Comparison of ENCODE assay signal across 6 cellular contexts in the genomic region with DNA sequence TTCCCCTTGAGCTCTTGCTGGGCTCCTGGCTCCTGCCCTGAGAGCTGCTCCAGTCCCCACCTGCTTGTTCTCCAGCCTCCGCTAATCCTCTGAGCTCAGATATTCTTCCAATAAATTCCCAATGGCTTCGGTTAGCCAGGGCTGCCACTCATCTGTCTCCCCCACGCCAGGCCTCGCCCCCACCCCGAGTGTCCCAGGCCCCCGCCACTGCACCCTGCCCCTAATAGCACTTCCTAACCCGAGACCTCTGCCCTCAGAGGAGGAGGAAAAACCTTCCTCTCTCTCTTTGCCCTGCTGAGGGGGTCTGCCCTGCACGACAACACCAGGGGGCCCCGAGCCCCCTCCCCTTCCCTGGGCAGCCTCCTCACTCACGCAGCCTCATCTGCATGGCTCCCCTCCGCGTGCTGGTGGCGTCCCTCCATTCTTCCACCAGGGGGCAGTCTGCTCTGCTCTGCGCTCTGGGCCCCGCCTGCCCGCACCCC. TPM values are rescaled to one million over a fixed set of nuclear protein-coding genes. Genes with fewer than 3 reads are reported as not detected.
DNase-seq lines count a peak whose midpoint lies in the region; TF ChIP-seq lines count a peak whose summit lies in the region.

No MANE protein-coding gene starts in this region.

- DNase-seq in ELF-1 (ENCODE audit: low read depth, low spot score) (peak; percentile 71), ecto neural progenitor cell (ENCODE audit: low spot score) (peak; percentile 87), smooth muscle cell (lab: John Stamatoyannopoulos, UW; ENCODE audit: unreplicated experiment) (no peak), NCI-H526 treated with DMSO at 0.1 percent for 48 hours (lab: John Stamatoyannopoulos, UW) (no peak), H4 (ENCODE audit: low spot score) (no peak)

- H3F3A ChIP-seq in OCI-LY1 (ENCODE audit: insufficient read depth, low read length) = no peaks in the 10 kb centered on the region
- no peaks in the 10 kb centered on the region for H3F3A ChIP-seq in smooth muscle cell (ENCODE audit: low read depth)

- no peak overlapping the region for H3K27ac ChIP-seq in OCI-LY1 (ENCODE audit: low read depth, low read length, poor library complexity, severe bottlenecking)
- H3K27ac ChIP-seq in smooth muscle cell (ENCODE audit: low read depth) = no peak overlapping the region

- H3K4me2 ChIP-seq in OCI-LY1 (ENCODE audit: low read length) = no peak overlapping the region
- no peak overlapping the region for H3K4me2 ChIP-seq in smooth muscle cell

- H3K9me3 ChIP-seq in OCI-LY1 (ENCODE audit: low read length) = peaks cover 5% of the 10 kb centered on the region; the same call in 1 of the 2 replicates
- no peaks in the 10 kb centered on the region for H3K9me3 ChIP-seq in smooth muscle cell (replicated peaks; ENCODE audit: low read depth)

- TF ChIP-seq CTCF in OCI-LY1 (IDR thresholded peaks at IDR 0.05; ENCODE audit: low read length) = peak; percentile 52
- peak; percentile 46 for TF ChIP-seq CTCF in smooth muscle cell (IDR thresholded peaks at IDR 0.05; ENCODE audit: borderline replicate concordance, insufficient read depth, poor library complexity, severe bottlenecking)

- 40% methylated on average over 2 of the region's 16 CpGs for WGBS in smooth muscle cell (ENCODE audit: low lambda C conversion rate)

- H3K36me3 ChIP-seq in OCI-LY1 (ENCODE audit: insufficient read depth, low read length) = peaks cover 5% of the 10 kb centered on the region; the same call in 1 of the 2 replicates
- H3K36me3 ChIP-seq in smooth muscle cell (ENCODE audit: low read depth) = no peaks in the 10 kb centered on the region

- H3K9ac ChIP-seq in OCI-LY1 (ENCODE audit: low read length) (no peak overlapping the region), smooth muscle cell (ENCODE audit: low read depth) (no peak overlapping the region)

- H3K9me2 ChIP-seq in OCI-LY1 (ENCODE audit: low read depth, low read length) = no peaks in the 10 kb centered on the region

- no peaks in the 10 kb centered on the region for H4K20me1 ChIP-seq in OCI-LY1 (ENCODE audit: insufficient read depth, low read length)
- no peaks in the 10 kb centered on the region for H4K20me1 ChIP-seq in smooth muscle cell (ENCODE audit: low read depth)

- H3K4me3 ChIP-seq in OCI-LY1 (ENCODE audit: low read depth, low read length, poor library complexity, severe bottlenecking) (no peak overlapping the region), smooth muscle cell (no peak overlapping the region)

- H3K79me2 ChIP-seq in OCI-LY1 (ENCODE audit: insufficient read depth, low read length) (no peaks in the 10 kb centered on the region), smooth muscle cell (ENCODE audit: low read depth) (no peaks in the 10 kb centered on the region)

- no peak overlapping the region for H2AFZ ChIP-seq in OCI-LY1 (ENCODE audit: low read length)
- H2AFZ ChIP-seq in smooth muscle cell (ENCODE audit: low read depth) = no peak overlapping the region

- peaks cover 3% of the 10 kb centered on the region; the same call in 1 of the 2 replicates for H3K27me3 ChIP-seq in OCI-LY1 (ENCODE audit: insufficient read depth, low read length)
- H3K27me3 ChIP-seq in smooth muscle cell (ENCODE audit: low read depth) = peaks cover 6% of the 10 kb centered on the region

- H3K4me1 ChIP-seq in OCI-LY1 (ENCODE audit: insufficient read depth, low read length, severe bottlenecking) = peaks cover 5% of the 10 kb centered on the region
- no peaks in the 10 kb centered on the region for H3K4me1 ChIP-seq in smooth muscle cell (ENCODE audit: low read depth)

RNA-seq across cellular contexts. Expression of gene LCN15, which starts 5.4 kb away (rescaled TPM):
- total RNA-seq in smooth muscle cell = not detected in 2 replicates
- polyA plus RNA-seq in smooth muscle cell = not detected in 2 replicates
- not detected in 2 replicates for total RNA-seq in H4 (2014; rRNA removed; shearing (Covaris generic))

RNA-seq across cellular contexts. Expression of gene LCN8, which starts 11.7 kb away (rescaled TPM):
- total RNA-seq in smooth muscle cell = not detected in 2 replicates
- not detected in 2 replicates for polyA plus RNA-seq in smooth muscle cell
- not detected in 2 replicates for total RNA-seq in H4 (2014; rRNA removed; shearing (Covaris generic))

RNA-seq across cellular contexts. Expression of gene TMEM141, which starts 21.4 kb away (rescaled TPM):
- total RNA-seq in smooth muscle cell = 59.2 and 75.4 TPM in 2 replicates
- 112 and 118 TPM in 2 replicates for polyA plus RNA-seq in smooth muscle cell
- total RNA-seq in H4 (2014; rRNA removed; shearing (Covaris generic)) = 87.0 and 93.0 TPM in 2 replicates

RNA-seq across cellular contexts. Expression of gene LCN6, which starts 21.4 kb away (rescaled TPM):
- total RNA-seq in smooth muscle cell = not detected in 2 replicates
- not detected in 2 replicates for polyA plus RNA-seq in smooth muscle cell
- total RNA-seq in H4 (2014; rRNA removed; shearing (Covaris generic)) = not detected in 2 replicates

RNA-seq across cellular contexts. Expression of gene CCDC183, which starts 26.4 kb away (rescaled TPM):
- total RNA-seq in smooth muscle cell = 1.2 and 2.0 TPM in 2 replicates
- 3.7 and 9.4 TPM in 2 replicates for polyA plus RNA-seq in smooth muscle cell
- 0.47 TPM in 1 of 2 replicates, not detected in the other for total RNA-seq in H4 (2014; rRNA removed; shearing (Covaris generic))

Comparison
In these comparisons a context has a peak if more than half of its experiments do, and no peak if none do; other contexts are left out.
1. DNase-seq: peak in ELF-1 (single experiment) and ecto neural progenitor cell (single experiment); none in smooth muscle cell (single experiment), NCI-H526 treated with DMSO at 0.1 percent for 48 hours (single experiment) and H4 (single experiment).